1 cellular context compared by ENCODE assay signal in the genomic region with DNA sequence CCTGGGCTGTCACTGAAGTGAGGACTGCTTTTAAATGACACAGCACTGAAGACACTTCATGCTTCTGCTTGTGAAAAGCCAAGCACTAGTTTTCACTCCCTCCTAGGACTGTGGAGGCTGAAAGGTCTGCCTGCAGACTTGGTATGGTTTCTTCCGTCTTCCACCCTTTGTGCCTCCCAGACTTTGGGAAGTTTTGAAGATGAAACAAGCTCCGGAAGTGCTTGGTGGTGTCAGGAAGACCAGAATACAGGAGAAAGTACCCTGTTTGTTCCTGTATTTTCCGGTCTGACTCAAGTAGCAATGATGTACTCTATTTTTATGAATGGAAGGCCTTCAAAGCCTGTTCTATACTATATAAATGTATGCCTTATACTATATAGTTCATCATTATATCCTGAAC.
TF ChIP-seq lines count a peak whose summit lies in the region.

No MANE protein-coding gene starts in this region.

TF ChIP-seq in GM23338, 12 proteins besides CTCF, POLR2A, EP300 and RAD21:
- TF ChIP-seq, protein P1, sequence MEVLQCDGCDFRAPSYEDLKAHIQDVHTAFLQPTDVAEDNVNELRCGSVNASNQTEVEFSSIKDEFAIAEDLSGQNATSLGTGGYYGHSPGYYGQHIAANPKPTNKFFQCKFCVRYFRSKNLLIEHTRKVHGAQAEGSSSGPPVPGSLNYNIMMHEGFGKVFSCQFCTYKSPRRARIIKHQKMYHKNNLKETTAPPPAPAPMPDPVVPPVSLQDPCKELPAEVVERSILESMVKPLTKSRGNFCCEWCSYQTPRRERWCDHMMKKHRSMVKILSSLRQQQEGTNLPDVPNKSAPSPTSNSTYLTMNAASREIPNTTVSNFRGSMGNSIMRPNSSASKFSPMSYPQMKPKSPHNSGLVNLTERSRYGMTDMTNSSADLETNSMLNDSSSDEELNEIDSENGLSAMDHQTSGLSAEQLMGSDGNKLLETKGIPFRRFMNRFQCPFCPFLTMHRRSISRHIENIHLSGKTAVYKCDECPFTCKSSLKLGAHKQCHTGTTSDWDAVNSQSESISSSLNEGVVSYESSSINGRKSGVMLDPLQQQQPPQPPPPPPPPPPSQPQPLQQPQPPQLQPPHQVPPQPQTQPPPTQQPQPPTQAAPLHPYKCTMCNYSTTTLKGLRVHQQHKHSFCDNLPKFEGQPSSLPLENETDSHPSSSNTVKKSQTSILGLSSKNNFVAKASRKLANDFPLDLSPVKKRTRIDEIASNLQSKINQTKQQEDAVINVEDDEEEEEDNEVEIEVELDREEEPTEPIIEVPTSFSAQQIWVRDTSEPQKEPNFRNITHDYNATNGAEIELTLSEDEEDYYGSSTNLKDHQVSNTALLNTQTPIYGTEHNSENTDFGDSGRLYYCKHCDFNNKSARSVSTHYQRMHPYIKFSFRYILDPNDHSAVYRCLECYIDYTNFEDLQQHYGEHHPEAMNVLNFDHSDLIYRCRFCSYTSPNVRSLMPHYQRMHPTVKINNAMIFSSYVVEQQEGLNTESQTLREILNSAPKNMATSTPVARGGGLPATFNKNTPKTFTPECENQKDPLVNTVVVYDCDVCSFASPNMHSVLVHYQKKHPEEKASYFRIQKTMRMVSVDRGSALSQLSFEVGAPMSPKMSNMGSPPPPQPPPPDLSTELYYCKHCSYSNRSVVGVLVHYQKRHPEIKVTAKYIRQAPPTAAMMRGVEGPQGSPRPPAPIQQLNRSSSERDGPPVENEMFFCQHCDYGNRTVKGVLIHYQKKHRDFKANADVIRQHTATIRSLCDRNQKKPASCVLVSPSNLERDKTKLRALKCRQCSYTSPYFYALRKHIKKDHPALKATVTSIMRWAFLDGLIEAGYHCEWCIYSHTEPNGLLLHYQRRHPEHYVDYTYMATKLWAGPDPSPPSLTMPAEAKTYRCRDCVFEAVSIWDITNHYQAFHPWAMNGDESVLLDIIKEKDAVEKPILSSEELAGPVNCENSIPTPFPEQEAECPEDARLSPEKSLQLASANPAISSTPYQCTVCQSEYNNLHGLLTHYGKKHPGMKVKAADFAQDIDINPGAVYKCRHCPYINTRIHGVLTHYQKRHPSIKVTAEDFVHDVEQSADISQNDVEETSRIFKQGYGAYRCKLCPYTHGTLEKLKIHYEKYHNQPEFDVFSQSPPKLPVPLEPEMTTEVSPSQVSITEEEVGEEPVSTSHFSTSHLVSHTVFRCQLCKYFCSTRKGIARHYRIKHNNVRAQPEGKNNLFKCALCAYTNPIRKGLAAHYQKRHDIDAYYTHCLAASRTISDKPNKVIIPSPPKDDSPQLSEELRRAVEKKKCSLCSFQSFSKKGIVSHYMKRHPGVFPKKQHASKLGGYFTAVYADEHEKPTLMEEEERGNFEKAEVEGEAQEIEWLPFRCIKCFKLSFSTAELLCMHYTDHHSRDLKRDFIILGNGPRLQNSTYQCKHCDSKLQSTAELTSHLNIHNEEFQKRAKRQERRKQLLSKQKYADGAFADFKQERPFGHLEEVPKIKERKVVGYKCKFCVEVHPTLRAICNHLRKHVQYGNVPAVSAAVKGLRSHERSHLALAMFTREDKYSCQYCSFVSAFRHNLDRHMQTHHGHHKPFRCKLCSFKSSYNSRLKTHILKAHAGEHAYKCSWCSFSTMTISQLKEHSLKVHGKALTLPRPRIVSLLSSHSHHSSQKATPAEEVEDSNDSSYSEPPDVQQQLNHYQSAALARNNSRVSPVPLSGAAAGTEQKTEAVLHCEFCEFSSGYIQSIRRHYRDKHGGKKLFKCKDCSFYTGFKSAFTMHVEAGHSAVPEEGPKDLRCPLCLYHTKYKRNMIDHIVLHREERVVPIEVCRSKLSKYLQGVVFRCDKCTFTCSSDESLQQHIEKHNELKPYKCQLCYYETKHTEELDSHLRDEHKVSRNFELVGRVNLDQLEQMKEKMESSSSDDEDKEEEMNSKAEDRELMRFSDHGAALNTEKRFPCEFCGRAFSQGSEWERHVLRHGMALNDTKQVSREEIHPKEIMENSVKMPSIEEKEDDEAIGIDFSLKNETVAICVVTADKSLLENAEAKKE (CRISPR knock-in tag; IDR thresholded peaks at IDR 0.05) = no peak
- no peak for TF ChIP-seq NANOG (IDR thresholded peaks at IDR 0.05; ENCODE audit: borderline replicate concordance)
- TF ChIP-seq EZH2 (IDR thresholded peaks at IDR 0.05; ENCODE audit: low read depth, unreplicated experiment) = no peak
- TF ChIP-seq, protein P2, sequence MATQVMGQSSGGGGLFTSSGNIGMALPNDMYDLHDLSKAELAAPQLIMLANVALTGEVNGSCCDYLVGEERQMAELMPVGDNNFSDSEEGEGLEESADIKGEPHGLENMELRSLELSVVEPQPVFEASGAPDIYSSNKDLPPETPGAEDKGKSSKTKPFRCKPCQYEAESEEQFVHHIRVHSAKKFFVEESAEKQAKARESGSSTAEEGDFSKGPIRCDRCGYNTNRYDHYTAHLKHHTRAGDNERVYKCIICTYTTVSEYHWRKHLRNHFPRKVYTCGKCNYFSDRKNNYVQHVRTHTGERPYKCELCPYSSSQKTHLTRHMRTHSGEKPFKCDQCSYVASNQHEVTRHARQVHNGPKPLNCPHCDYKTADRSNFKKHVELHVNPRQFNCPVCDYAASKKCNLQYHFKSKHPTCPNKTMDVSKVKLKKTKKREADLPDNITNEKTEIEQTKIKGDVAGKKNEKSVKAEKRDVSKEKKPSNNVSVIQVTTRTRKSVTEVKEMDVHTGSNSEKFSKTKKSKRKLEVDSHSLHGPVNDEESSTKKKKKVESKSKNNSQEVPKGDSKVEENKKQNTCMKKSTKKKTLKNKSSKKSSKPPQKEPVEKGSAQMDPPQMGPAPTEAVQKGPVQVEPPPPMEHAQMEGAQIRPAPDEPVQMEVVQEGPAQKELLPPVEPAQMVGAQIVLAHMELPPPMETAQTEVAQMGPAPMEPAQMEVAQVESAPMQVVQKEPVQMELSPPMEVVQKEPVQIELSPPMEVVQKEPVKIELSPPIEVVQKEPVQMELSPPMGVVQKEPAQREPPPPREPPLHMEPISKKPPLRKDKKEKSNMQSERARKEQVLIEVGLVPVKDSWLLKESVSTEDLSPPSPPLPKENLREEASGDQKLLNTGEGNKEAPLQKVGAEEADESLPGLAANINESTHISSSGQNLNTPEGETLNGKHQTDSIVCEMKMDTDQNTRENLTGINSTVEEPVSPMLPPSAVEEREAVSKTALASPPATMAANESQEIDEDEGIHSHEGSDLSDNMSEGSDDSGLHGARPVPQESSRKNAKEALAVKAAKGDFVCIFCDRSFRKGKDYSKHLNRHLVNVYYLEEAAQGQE (IDR thresholded peaks at IDR 0.05; ENCODE audit: unreplicated experiment) = no peak
- TF ChIP-seq, protein P3, sequence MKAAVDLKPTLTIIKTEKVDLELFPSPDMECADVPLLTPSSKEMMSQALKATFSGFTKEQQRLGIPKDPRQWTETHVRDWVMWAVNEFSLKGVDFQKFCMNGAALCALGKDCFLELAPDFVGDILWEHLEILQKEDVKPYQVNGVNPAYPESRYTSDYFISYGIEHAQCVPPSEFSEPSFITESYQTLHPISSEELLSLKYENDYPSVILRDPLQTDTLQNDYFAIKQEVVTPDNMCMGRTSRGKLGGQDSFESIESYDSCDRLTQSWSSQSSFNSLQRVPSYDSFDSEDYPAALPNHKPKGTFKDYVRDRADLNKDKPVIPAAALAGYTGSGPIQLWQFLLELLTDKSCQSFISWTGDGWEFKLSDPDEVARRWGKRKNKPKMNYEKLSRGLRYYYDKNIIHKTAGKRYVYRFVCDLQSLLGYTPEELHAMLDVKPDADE (IDR thresholded peaks at IDR 0.05) = no peak
- no peak for TF ChIP-seq JUNB (IDR thresholded peaks at IDR 0.05; ENCODE audit: unreplicated experiment)
- TF ChIP-seq ZNF114 (CRISPR knock-in tag; IDR thresholded peaks at IDR 0.05) = no peak
- TF ChIP-seq STAT1 (IDR thresholded peaks at IDR 0.05; ENCODE audit: unreplicated experiment) = no peak
